Comparison of ENCODE assay signal across 8 cellular contexts in genomic region chr15:59174846-59175831, GRCh38. TPM values are rescaled to one million over a fixed set of nuclear protein-coding genes. Genes with fewer than 3 reads are reported as not detected.
DNase-seq lines count a peak whose midpoint lies in the region; ATAC-seq and TF ChIP-seq lines count a peak whose summit lies in the region.

No MANE protein-coding gene starts in this region.

- peak; percentile 87 for DNase-seq in AG09319 (ENCODE audit: extremely low read depth, low read depth)
- peak; percentile 85 for DNase-seq in NAMALWA (ENCODE audit: low spot score)
- DNase-seq in T1000 (lab: John Stamatoyannopoulos, UW) = peak; percentile 16
- peak in 1 of 2 donors; percentile 10 for DNase-seq in central memory CD8-positive, alpha-beta T cell (ENCODE audit: low spot score in 2 of 2)
- DNase-seq in left lung = peak in 1 of 2 donors; percentile 60
- peak; percentile 48 for DNase-seq in stimulated activated CD4-positive, alpha-beta T cell treated with anti-CD3 and anti-CD28 coated beads, Interleukin-4, amount 100 ng/mL, for 24 hours
- no peak for DNase-seq in effector CD8-positive, alpha-beta T cell (lab: John Stamatoyannopoulos, UW)

- H3K27ac ChIP-seq in left lung = peak overlapping the region; percentile 74 to 81

- intact Hi-C loops in left lung (cut with DNase I) = loop anchor here in 1 of 2 donors (10.0 kb wide), 2 partner anchors 70 to 320 kb away; no protein-coding TSS in a partner anchor

- peaks cover 0 to 30% of the 10 kb centered on the region in 2 donors for H3K36me3 ChIP-seq in left lung

- H3K36me3 Mint-ChIP-seq in central memory CD8-positive, alpha-beta T cell (ENCODE audit: insufficient read depth) = peaks cover 1% of the 10 kb centered on the region

- ATAC-seq in GM18517 (IDR thresholded peaks at IDR 0.05; ENCODE audit: unreplicated experiment) = peak; percentile 66
- ATAC-seq in central memory CD8-positive, alpha-beta T cell (replicated peaks; ENCODE audit: extremely low read depth, poor library complexity, severe bottlenecking) = peak; percentile 24
- ATAC-seq in left lung = peak; percentile 89

- no peak overlapping the region for H3K4me3 Mint-ChIP-seq in central memory CD8-positive, alpha-beta T cell

- no peak overlapping the region for H3K27ac Mint-ChIP-seq in central memory CD8-positive, alpha-beta T cell (ENCODE audit: low read depth)

- peaks cover 0 to 22% of the 10 kb centered on the region in 2 donors for H3K4me1 ChIP-seq in left lung

- peaks cover 40% of the 10 kb centered on the region for H3K27me3 Mint-ChIP-seq in central memory CD8-positive, alpha-beta T cell

- no peaks in the 10 kb centered on the region for H3K4me1 Mint-ChIP-seq in central memory CD8-positive, alpha-beta T cell

- no peaks in the 10 kb centered on the region for H3K9me3 Mint-ChIP-seq in central memory CD8-positive, alpha-beta T cell

- H3K27me3 ChIP-seq in left lung = no peaks in the 10 kb centered on the region

- TF ChIP-seq CTCF in AG09319 (IDR thresholded peaks at IDR 0.05; ENCODE audit: low read depth, low read length) (peak; percentile 62), left lung (IDR thresholded peaks at IDR 0.05) (peak; percentile 38 to 55)

- H3K4me3 ChIP-seq in left lung = no peak overlapping the region

- H3K9me3 ChIP-seq in left lung = no peaks in the 10 kb centered on the region

RNA-seq across cellular contexts. Expression of gene LDHAL6B, which starts 31.5 kb away (rescaled TPM):
- total RNA-seq in left lung = not detected

Comparison
In these comparisons a context has a peak if more than half of its experiments do, and no peak if none do; other contexts are left out.
1. ATAC-seq: peak in every context shown above with its lines; median percentile 89 in left lung; 66 in GM18517; 24 in central memory CD8-positive, alpha-beta T cell.